In genomic region chr2:179181002-179181401, GRCh38 we compare ENCODE assay signal across 20 cellular contexts.
A peak's percentile ranks its signal among the peaks of the same experiment; 100 is the strongest.
DNase-seq lines count a peak whose midpoint lies in the region; ATAC-seq and TF ChIP-seq lines count a peak whose summit lies in the region.
"Had no signal": no experiment of that assay in that cellular context is flagged by ENCODE, and none has a peak within 500 bp of the region (broad histone marks: within the 10 kb centered on the region; RNA-seq: fewer than 3 reads in every experiment).

No MANE protein-coding gene starts in this region.

- no peak for DNase-seq in progenitor cell of endocrine pancreas (ENCODE audit: low spot score, unreplicated experiment)
- no peak for DNase-seq in NCI-H2029 treated with DMSO at 0.1 percent for 48 hours (lab: John Stamatoyannopoulos, UW)
- DNase-seq in posterior vena cava (ENCODE audit: low spot score), result no peak
- no peak for DNase-seq in RWPE1 (ENCODE audit: low spot score)
- DNase-seq in NCI-H2227 (lab: John Stamatoyannopoulos, UW; ENCODE audit: unreplicated experiment), result no peak
- DNase-seq: activated CD4-positive, alpha-beta T cell treated with anti-CD3 and anti-CD28 coated beads, Interleukin-2, amount 50 U/mL, for 48 hours; activated naive CD8-positive, alpha-beta T cell treated with anti-CD3 and anti-CD28 coated beads, Interleukin-2, amount 50 U/mL, for 24 hours; activated T-cell treated with anti-CD3 and anti-CD28 coated beads, Interleukin-2, amount 50 U/mL, for 4 hours; DMS79 treated with DMSO at 0.1 percent for 48 hours; dorsolateral prefrontal cortex; head of caudate nucleus; NCI-H2107; stomach had no signal

- no peak overlapping the region for H3K27ac ChIP-seq in RWPE1
- H3K27ac ChIP-seq: breast epithelium, dorsolateral prefrontal cortex, stomach had no signal

- ATAC-seq in GM19468 (IDR thresholded peaks at IDR 0.05; ENCODE audit: extremely low read depth, unreplicated experiment) (peak; percentile 23), HG02642 (IDR thresholded peaks at IDR 0.05; ENCODE audit: poor library complexity, unreplicated experiment) (peak; percentile 81), HG03460 (IDR thresholded peaks at IDR 0.05; ENCODE audit: unreplicated experiment) (peak; percentile 63)
- ATAC-seq: activated naive CD8-positive, alpha-beta T cell treated with anti-CD3 and anti-CD28 coated beads, Interleukin-2, amount 50 U/mL, for 24 hours; activated T-cell treated with anti-CD3 and anti-CD28 coated beads, Interleukin-2, amount 50 U/mL, for 4 hours; K562; Panc1; SK-N-SH treated with all-trans-retinoic acid at 6 μM for 48 hours had no signal

- peaks cover 23% of the 10 kb centered on the region for H3K4me1 Mint-ChIP-seq in progenitor cell of endocrine pancreas (ENCODE audit: low read depth)
- H3K4me1 Mint-ChIP-seq: activated naive CD8-positive, alpha-beta T cell treated with anti-CD3 and anti-CD28 coated beads, Interleukin-2, amount 50 U/mL, for 24 hours had no signal

- peaks cover 16% of the 10 kb centered on the region for H3K36me3 Mint-ChIP-seq in progenitor cell of endocrine pancreas (ENCODE audit: insufficient read depth)

- POLR2A ChIA-PET in RWPE1 (lab: Yijun Ruan, JAX; ENCODE audit: low non-redundant PET), result no interaction called here

- H3K27ac Mint-ChIP-seq in progenitor cell of endocrine pancreas, result peak overlapping the region; percentile 79
- H3K27ac Mint-ChIP-seq: activated naive CD8-positive, alpha-beta T cell treated with anti-CD3 and anti-CD28 coated beads, Interleukin-2, amount 50 U/mL, for 24 hours had no signal

- TF ChIP-seq CTCF in progenitor cell of endocrine pancreas (IDR thresholded peaks at IDR 0.05; ENCODE audit: unreplicated experiment), result no peak
- no peak for TF ChIP-seq CTCF in RWPE1 (conservative IDR thresholded peaks at IDR 0.05; ENCODE audit: low read depth)

- CTCF ChIA-PET in RWPE1 (lab: Yijun Ruan, JAX), result no interaction called here

- no peaks in the 10 kb centered on the region for H3K27me3 Mint-ChIP-seq in progenitor cell of endocrine pancreas
- H3K27me3 Mint-ChIP-seq: activated naive CD8-positive, alpha-beta T cell treated with anti-CD3 and anti-CD28 coated beads, Interleukin-2, amount 50 U/mL, for 24 hours had no signal

- H3K9me3 Mint-ChIP-seq in progenitor cell of endocrine pancreas (ENCODE audit: low read depth), result peaks cover 7% of the 10 kb centered on the region
- H3K9me3 Mint-ChIP-seq: activated naive CD8-positive, alpha-beta T cell treated with anti-CD3 and anti-CD28 coated beads, Interleukin-2, amount 50 U/mL, for 24 hours; activated T-cell treated with anti-CD3 and anti-CD28 coated beads, Interleukin-2, amount 50 U/mL, for 4 hours had no signal

- no peak overlapping the region for H3K4me3 Mint-ChIP-seq in progenitor cell of endocrine pancreas (ENCODE audit: low read depth)
- H3K4me3 Mint-ChIP-seq: activated naive CD8-positive, alpha-beta T cell treated with anti-CD3 and anti-CD28 coated beads, Interleukin-2, amount 50 U/mL, for 24 hours; activated T-cell treated with anti-CD3 and anti-CD28 coated beads, Interleukin-2, amount 50 U/mL, for 4 hours had no signal

- intact Hi-C loops in posterior vena cava (cut with DNase I), result no loop called here

Comparison
In these comparisons a context has a peak if more than half of its experiments do, and no peak if none do; other contexts are left out.
1. ATAC-seq: peak in every context shown above with its lines; median percentile 81 in HG02642; 63 in HG03460; 23 in GM19468.